In genomic region chr20:20230741-20231140, GRCh38 we compare ENCODE assay signal across 21 cellular contexts.
DNase-seq lines count a peak whose midpoint lies in the region; ATAC-seq, FAIRE-seq and TF ChIP-seq lines count a peak whose summit lies in the region.
"Had no signal": no experiment of that assay in that cellular context is flagged by ENCODE, and none has a peak within 500 bp of the region (broad histone marks: within the 10 kb centered on the region; RNA-seq: fewer than 3 reads in every experiment).

No MANE protein-coding gene starts in this region.

- H3K4me3 Mint-ChIP-seq in astrocyte (ENCODE audit: unreplicated experiment) (no peak overlapping the region), T-cell (no peak overlapping the region)
- H3K4me3 Mint-ChIP-seq: CD4-positive, CD25-positive, alpha-beta regulatory T cell; CD8-positive, alpha-beta memory T cell; GM23338 had no signal

- H3K4me3 ChIP-seq in left ventricle myocardium inferior (no peak overlapping the region), right cardiac atrium (ENCODE audit: low read length) (no peak overlapping the region), astrocyte (ENCODE audit: insufficient read depth, low read depth, low read length) (no peak overlapping the region)
- H3K4me3 ChIP-seq: GM23338 had no signal

- H3K36me3 ChIP-seq in left ventricle myocardium inferior (no peaks in the 10 kb centered on the region), astrocyte (ENCODE audit: insufficient read depth, low read length) (no peaks in the 10 kb centered on the region)

- TF ChIP-seq CTCF in left ventricle myocardium inferior (IDR thresholded peaks at IDR 0.05; ENCODE audit: borderline replicate concordance) = no peak
- no peak for TF ChIP-seq CTCF in astrocyte (IDR thresholded peaks at IDR 0.05; ENCODE audit: insufficient read depth, low read depth, low read length)

- no peaks in the 10 kb centered on the region for H4K20me1 ChIP-seq in astrocyte (ENCODE audit: insufficient read depth, low read length)

- H3K9ac ChIP-seq in astrocyte (ENCODE audit: low read length) = no peak overlapping the region

- CTCF ChIA-PET in T-cell (lab: Charles Lee) = interaction anchor here in 1 of 2 donors (0.6 kb wide), 1 partner anchor 433 kb away, joined by 3 read pairs; no protein-coding TSS in a partner anchor

- H3K27ac ChIP-seq in left ventricle myocardium inferior (replicated peaks) (peak overlapping the region; percentile 53), right cardiac atrium (ENCODE audit: low read length) (no peak overlapping the region), astrocyte (ENCODE audit: low read depth, low read length) (no peak overlapping the region)

- POLR2A ChIA-PET in T-cell (lab: Charles Lee) = no interaction called here

- intact Hi-C loops in left ventricle myocardium inferior (cut with micrococcal nuclease) (no loop called here), right cardiac atrium (cut with DNase I) (loop anchor here in 1 of 4 donors (10.0 kb wide), 1 partner anchor 136 kb away; no protein-coding TSS in a partner anchor)

- H3K79me2 ChIP-seq in astrocyte (ENCODE audit: insufficient read depth, low read length) = no peaks in the 10 kb centered on the region

- H3K9me3 ChIP-seq in left ventricle myocardium inferior (replicated peaks) = peaks cover 17% of the 10 kb centered on the region
- H3K9me3 ChIP-seq in right cardiac atrium (ENCODE audit: control insufficient read depth, low read length) = no peaks in the 10 kb centered on the region
- peaks cover 5% of the 10 kb centered on the region for H3K9me3 ChIP-seq in astrocyte (ENCODE audit: insufficient read depth, low read depth, low read length)
- H3K9me3 ChIP-seq: Caco-2 had no signal

- peaks cover 12% of the 10 kb centered on the region for H3K9me3 Mint-ChIP-seq in astrocyte (ENCODE audit: unreplicated experiment)
- peaks cover 0 to 11% (median 2%) of the 10 kb centered on the region in 3 donors for H3K9me3 Mint-ChIP-seq in T-cell

- no peak overlapping the region for H3K4me2 ChIP-seq in astrocyte (ENCODE audit: low read length)
- H3K4me2 ChIP-seq: GM23338 had no signal

- peaks cover 21% of the 10 kb centered on the region for H3K4me1 ChIP-seq in left ventricle myocardium inferior
- H3K4me1 ChIP-seq in right cardiac atrium (ENCODE audit: control insufficient read depth, insufficient read depth, low read length) = no peaks in the 10 kb centered on the region
- H3K4me1 ChIP-seq in astrocyte (ENCODE audit: insufficient read depth, low read length) = no peaks in the 10 kb centered on the region
- H3K4me1 ChIP-seq: Caco-2 had no signal

- ATAC-seq in right cardiac atrium (no peak), HG03565 (IDR thresholded peaks at IDR 0.05; ENCODE audit: unreplicated experiment) (no peak), T-cell (replicated peaks in 1 of 4) (no peak)

- DNase-seq in left ventricle myocardium inferior (no peak), right cardiac atrium (no peak), astrocyte (ENCODE audit: low read depth) (no peak), pons (ENCODE audit: low spot score) (peak; percentile 2), NCI-H2171 (lab: John Stamatoyannopoulos, UW) (no peak), T-cell (no peak)
- DNase-seq: 8988T; C1 segment of cervical spinal cord; Caco-2; CD4-positive, CD25-positive, alpha-beta regulatory T cell; CD8-positive, alpha-beta memory T cell; DMS153; DMS79; GDM1; HCEC 1CT; IMR-90 had no signal

- FAIRE-seq in astrocyte (lab: Jason Lieb, UNC) = no peak
- FAIRE-seq: GM12892, H54, HTR-8/SVneo had no signal

- H3K27me3 Mint-ChIP-seq in astrocyte (ENCODE audit: low read depth, unreplicated experiment) (peaks cover 21% of the 10 kb centered on the region), T-cell (peaks cover 7 to 12% of the 10 kb centered on the region in 2 donors)

- H3K36me3 Mint-ChIP-seq in astrocyte (ENCODE audit: low read depth, unreplicated experiment) (no peaks in the 10 kb centered on the region), T-cell (no peaks in the 10 kb centered on the region)
- H3K36me3 Mint-ChIP-seq: CD4-positive, CD25-positive, alpha-beta regulatory T cell had no signal

- H3K27ac Mint-ChIP-seq in astrocyte (ENCODE audit: unreplicated experiment) (peak overlapping the region; percentile 62), T-cell (no peak overlapping the region)
- H3K27ac Mint-ChIP-seq: CD4-positive, CD25-positive, alpha-beta regulatory T cell; GM23338 had no signal

- H3K4me1 Mint-ChIP-seq in astrocyte (ENCODE audit: low read depth, unreplicated experiment) (no peaks in the 10 kb centered on the region), T-cell (no peaks in the 10 kb centered on the region)
- H3K4me1 Mint-ChIP-seq: CD4-positive, CD25-positive, alpha-beta regulatory T cell had no signal

- no peak overlapping the region for H2AFZ ChIP-seq in astrocyte (ENCODE audit: low read depth, low read length)
- H2AFZ ChIP-seq: GM23338 had no signal

- WGBS in right cardiac atrium = 81% methylated on average over 6 of the region's 6 CpGs

- no peaks in the 10 kb centered on the region for H3K27me3 ChIP-seq in left ventricle myocardium inferior (ENCODE audit: low read depth)
- H3K27me3 ChIP-seq in right cardiac atrium (ENCODE audit: control insufficient read depth, insufficient read depth) = no peaks in the 10 kb centered on the region
- H3K27me3 ChIP-seq in astrocyte (ENCODE audit: insufficient read depth, low read length) = no peaks in the 10 kb centered on the region
